ENCODE assay signal across 17 cellular contexts in genomic region chr6:38179794-38180430, GRCh38.
A peak's percentile ranks its signal among the peaks of the same experiment; 100 is the strongest.
DNase-seq lines count a peak whose midpoint lies in the region; TF ChIP-seq lines count a peak whose summit lies in the region.
"Had no signal": no experiment of that assay in that cellular context is flagged by ENCODE, and none has a peak within 500 bp of the region (broad histone marks: within the 10 kb centered on the region; RNA-seq: fewer than 3 reads in every experiment).

No MANE protein-coding gene starts in this region.

- no peaks in the 10 kb centered on the region for H3K9me3 ChIP-seq in OCI-LY3 (ENCODE audit: insufficient read depth, low read length)
- H3K9me3 ChIP-seq in endodermal cell (ENCODE audit: control insufficient read depth, low read length) = no peaks in the 10 kb centered on the region
- H3K9me3 ChIP-seq in spleen = no peaks in the 10 kb centered on the region
- H3K9me3 ChIP-seq in esophagus squamous epithelium = no peaks in the 10 kb centered on the region
- H3K9me3 ChIP-seq: heart right ventricle, prostate gland, vagina had no signal

- 93 to 94% methylated on average over 8 to 12 of the region's 12 CpGs for WGBS in endodermal cell (ENCODE audit: insufficient coverage in 1 of 2, insufficient read length in 1 of 2), 2 experiments
- 87 to 93% (median 91%) methylated on average over 9 to 12 of the region's 12 CpGs for WGBS in spleen, 5 donors
- WGBS in esophagus squamous epithelium, 2 donors = 85 to 90% methylated on average over 7 to 8 of the region's 12 CpGs

- H2AFZ ChIP-seq in OCI-LY3 (ENCODE audit: low read depth, low read length) = no peak overlapping the region
- H2AFZ ChIP-seq: GM23338 had no signal

- no peaks in the 10 kb centered on the region for H3K9me3 Mint-ChIP-seq in endodermal cell
- H3K9me3 Mint-ChIP-seq: GM23338 had no signal

- peaks cover 23% of the 10 kb centered on the region for H3K27me3 Mint-ChIP-seq in endodermal cell (ENCODE audit: insufficient read depth)
- H3K27me3 Mint-ChIP-seq: activated naive CD8-positive, alpha-beta T cell had no signal

- H3K4me3 Mint-ChIP-seq in endodermal cell = no peak overlapping the region
- H3K4me3 Mint-ChIP-seq: activated naive CD8-positive, alpha-beta T cell; GM23338 had no signal

- no peak overlapping the region for H3K9ac ChIP-seq in OCI-LY3 (ENCODE audit: low read length)
- no peak overlapping the region for H3K9ac ChIP-seq in endodermal cell (ENCODE audit: extremely low read depth, low read length, poor library complexity, severe bottlenecking)

- H3K79me2 ChIP-seq in OCI-LY3 (ENCODE audit: low read length) = no peaks in the 10 kb centered on the region

- H3K27ac ChIP-seq in OCI-LY3 (ENCODE audit: low read length) (no peak overlapping the region), endodermal cell (ENCODE audit: low read depth, low read length) (no peak overlapping the region), spleen (no peak overlapping the region), esophagus squamous epithelium (no peak overlapping the region)
- H3K27ac ChIP-seq: heart right ventricle, prostate gland, vagina had no signal

- intact Hi-C loops in spleen (cut with DNase I; ENCODE audit: low total_unique reads) (no loop called here), esophagus squamous epithelium (cut with DNase I) (loop anchor here (10.0 kb wide), 1 partner anchor 295 kb away; no protein-coding TSS in a partner anchor)

- H3K36me3 ChIP-seq in OCI-LY3 (replicated peaks; ENCODE audit: low read depth, low read length) (no peaks in the 10 kb centered on the region), endodermal cell (ENCODE audit: control insufficient read depth, insufficient read depth, low read length) (no peaks in the 10 kb centered on the region), spleen (peaks cover 0 to 26% (median 5%) of the 10 kb centered on the region in 6 donors), esophagus squamous epithelium (peaks cover 0 to 3% (median 0%) of the 10 kb centered on the region in 3 donors)
- H3K36me3 ChIP-seq: prostate gland, vagina had no signal

- 0 out of 2 replicates have a peak overlapping the region, but pooled peaks have one; percentile 56 for H3K4me2 ChIP-seq in OCI-LY3 (ENCODE audit: low read length)
- H3K4me2 ChIP-seq: GM23338 had no signal

- no peaks in the 10 kb centered on the region for H3K36me3 Mint-ChIP-seq in endodermal cell (ENCODE audit: low read depth)
- H3K36me3 Mint-ChIP-seq: activated naive CD8-positive, alpha-beta T cell had no signal

- TF ChIP-seq POLR2A in spleen (IDR thresholded peaks at IDR 0.05) (no peak), esophagus squamous epithelium (IDR thresholded peaks at IDR 0.05) (no peak)

- H3K27ac Mint-ChIP-seq in endodermal cell = no peak overlapping the region
- H3K27ac Mint-ChIP-seq: activated naive CD8-positive, alpha-beta T cell; GM23338 had no signal

- peaks cover 28% of the 10 kb centered on the region for H3K4me1 Mint-ChIP-seq in endodermal cell

- in situ Hi-C loops in GM13977 (cut with MboI; ENCODE audit: low pct_unique_long_range_greater_than_20kb, low sequenced_read_pairs, unreplicated experiment) = no loop called here

- DNase-seq in GM13977 (ENCODE audit: low spot score) (no peak), endodermal cell (peak; percentile 32), spleen (peak; percentile 41), esophagus squamous epithelium (lab: John Stamatoyannopoulos, UW) (no peak), NCI-H2029 treated with DMSO at 0.1 percent for 48 hours (lab: John Stamatoyannopoulos, UW) (no peak)
- no peak for DNase-seq in activated CD4-positive, alpha-beta T cell treated with anti-CD3 and anti-CD28 coated beads for 4 hours
- DNase-seq: EL, heart right ventricle, left cardiac atrium, NCI-H146, SIG-M5 had no signal

- TF ChIP-seq CTCF in GM13977 (IDR thresholded peaks at IDR 0.05; ENCODE audit: extremely low read depth, insufficient read depth, missing control alignments) = peak; percentile 12
- no peak for TF ChIP-seq CTCF in OCI-LY3 (IDR thresholded peaks at IDR 0.05; ENCODE audit: low read depth, low read length)
- TF ChIP-seq CTCF in endodermal cell (conservative IDR thresholded peaks at IDR 0.05) = no peak
- no peak for TF ChIP-seq CTCF in spleen (IDR thresholded peaks at IDR 0.05 in 8 of 11, conservative IDR thresholded peaks at IDR 0.05 in 3 of 11)
- no peak for TF ChIP-seq CTCF in esophagus squamous epithelium (IDR thresholded peaks at IDR 0.05)

- H3K27me3 ChIP-seq in OCI-LY3 (ENCODE audit: low read depth, low read length) (no peaks in the 10 kb centered on the region), endodermal cell (ENCODE audit: control insufficient read depth, insufficient read depth, low read length, poor library complexity, severe bottlenecking) (no peaks in the 10 kb centered on the region), spleen (replicated peaks in 1 of 7) (no peaks in the 10 kb centered on the region), esophagus squamous epithelium (no peaks in the 10 kb centered on the region)
- H3K27me3 ChIP-seq: dorsolateral prefrontal cortex, heart right ventricle, vagina had no signal

- H4K20me1 ChIP-seq in OCI-LY3 (ENCODE audit: insufficient read depth, low read length) = no peaks in the 10 kb centered on the region

- H3K4me1 ChIP-seq in OCI-LY3 (ENCODE audit: low read length) = peaks cover 24% of the 10 kb centered on the region
- peaks cover 10% of the 10 kb centered on the region for H3K4me1 ChIP-seq in endodermal cell (ENCODE audit: control insufficient read depth, insufficient read depth, low read length)
- H3K4me1 ChIP-seq in spleen = no peaks in the 10 kb centered on the region
- H3K4me1 ChIP-seq in esophagus squamous epithelium = peaks cover 0 to 33% (median 7%) of the 10 kb centered on the region in 3 donors
- H3K4me1 ChIP-seq: prostate gland had no signal

- H3K4me3 ChIP-seq in OCI-LY3 (ENCODE audit: low read length) (no peak overlapping the region), endodermal cell (ENCODE audit: low read length) (no peak overlapping the region), spleen (no peak overlapping the region), esophagus squamous epithelium (no peak overlapping the region)
- H3K4me3 ChIP-seq: dorsolateral prefrontal cortex, GM23338, heart right ventricle, prostate gland, vagina had no signal

Comparison
In these comparisons a context has a peak if more than half of its experiments do, and no peak if none do; other contexts are left out.
1. DNase-seq: peak in endodermal cell (single experiment) and spleen (single experiment); none in GM13977 (single experiment), esophagus squamous epithelium (single experiment), activated CD4-positive, alpha-beta T cell treated with anti-CD3 and anti-CD28 coated beads for 4 hours (0 of 2) and NCI-H2029 treated with DMSO at 0.1 percent for 48 hours (single experiment).